In the genomic region with DNA sequence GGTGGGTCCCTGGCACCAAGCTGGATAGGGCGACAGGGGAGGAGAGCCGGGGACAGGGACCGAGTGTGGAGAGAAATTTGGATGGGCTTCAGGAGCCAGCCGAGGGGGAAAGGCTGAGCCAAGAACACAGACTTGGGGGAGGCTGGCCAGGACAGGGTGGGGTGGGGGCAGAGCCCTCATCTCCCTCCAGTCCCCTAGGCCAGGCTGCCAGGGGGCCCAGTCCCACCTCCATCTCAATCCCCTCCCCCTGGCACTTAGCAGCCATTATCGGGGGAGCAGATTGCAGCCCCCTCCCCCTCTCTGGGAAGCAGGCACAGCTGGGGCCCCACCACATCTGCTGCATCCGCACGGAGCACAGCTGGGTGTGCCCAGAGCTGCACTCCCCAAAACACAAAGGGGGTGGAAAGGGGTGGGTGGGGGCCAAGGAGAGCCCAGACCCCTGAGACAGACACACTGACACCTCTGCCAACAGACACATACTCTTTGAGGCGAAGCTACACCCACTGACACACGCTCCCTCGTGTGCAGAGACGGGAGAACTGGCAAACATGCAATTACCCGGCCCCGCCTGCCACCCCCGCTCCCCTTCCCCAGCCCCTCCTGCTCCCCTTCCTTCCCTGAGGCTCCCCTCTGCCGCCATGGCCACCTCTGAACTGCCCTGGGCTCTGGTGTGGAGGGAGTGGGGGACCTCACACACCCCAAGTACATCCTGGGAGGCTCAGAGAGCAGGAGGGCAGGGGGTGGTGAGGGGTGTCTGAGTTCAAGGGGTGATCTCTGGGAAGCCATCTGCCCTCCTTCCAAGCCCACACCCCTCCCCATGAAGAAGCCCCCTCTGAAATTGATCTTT, we compare ENCODE assay signal across 8 cellular contexts. TPM values are rescaled to one million over a fixed set of nuclear protein-coding genes. Genes with fewer than 3 reads are reported as not detected.
A peak's percentile ranks its signal among the peaks of the same experiment; 100 is the strongest.
DNase-seq lines count a peak whose midpoint lies in the region; ATAC-seq and TF ChIP-seq lines count a peak whose summit lies in the region.

No MANE protein-coding gene starts in this region.

- H3K4me3 ChIP-seq in mesenchymal stem cell (ENCODE audit: insufficient read depth in 1 of 2, low read depth in 1 of 2, low read length in 2 of 2): peak overlapping the region in 1 of 2 experiments; percentile 75

- H3K9me3 ChIP-seq in mesenchymal stem cell (ENCODE audit: control insufficient read depth, low read length): no peaks in the 10 kb centered on the region

- H3K4me2 ChIP-seq in mesenchymal stem cell (ENCODE audit: low read length, poor library complexity, severe bottlenecking): no peak overlapping the region

- no peak overlapping the region for H3K23ac ChIP-seq in mesenchymal stem cell (ENCODE audit: low read length in 2 of 2)

- no peak overlapping the region for H4K91ac ChIP-seq in mesenchymal stem cell (ENCODE audit: low read length)

- no peak overlapping the region for H3K27ac ChIP-seq in mesenchymal stem cell (ENCODE audit: low read length, poor library complexity, severe bottlenecking)

- 29% methylated on average over 7 of the region's 15 CpGs for WGBS in mesenchymal stem cell

- H2BK12ac ChIP-seq in mesenchymal stem cell (ENCODE audit: low read length in 2 of 2): no peak overlapping the region

- H2BK120ac ChIP-seq in mesenchymal stem cell (ENCODE audit: low read depth, low read length): no peak overlapping the region

- peak; percentile 13 for ATAC-seq in HG02571 (IDR thresholded peaks at IDR 0.05; ENCODE audit: unreplicated experiment)
- peak; percentile 50 for ATAC-seq in SK-N-SH treated with all-trans-retinoic acid at 6 μM for 48 hours
- no peak for ATAC-seq in HG03571 (IDR thresholded peaks at IDR 0.05; ENCODE audit: unreplicated experiment)
- ATAC-seq in HG03108 (IDR thresholded peaks at IDR 0.05; ENCODE audit: unreplicated experiment): no peak

- peaks cover 39 to 40% of the 10 kb centered on the region in 2 experiments for H3K27me3 ChIP-seq in mesenchymal stem cell (ENCODE audit: control insufficient read depth in 1 of 2, insufficient read depth in 1 of 2, low read length in 2 of 2)

- peaks cover 28 to 39% of the 10 kb centered on the region in 2 experiments for H3K36me3 ChIP-seq in mesenchymal stem cell (ENCODE audit: control insufficient read depth in 1 of 2, insufficient read depth in 2 of 2, low read depth in 1 of 2, low read length in 2 of 2)

- no peak overlapping the region for H3K18ac ChIP-seq in mesenchymal stem cell (ENCODE audit: low read depth in 1 of 2, low read length in 2 of 2)

- H3K9ac ChIP-seq in mesenchymal stem cell (ENCODE audit: low read length): peak overlapping the region; percentile 21

- H3K14ac ChIP-seq in mesenchymal stem cell (ENCODE audit: low read length in 2 of 2): no peak overlapping the region

- no peak overlapping the region for H4K8ac ChIP-seq in mesenchymal stem cell (ENCODE audit: low read length)

- H3K4ac ChIP-seq in mesenchymal stem cell (ENCODE audit: low read depth in 1 of 2, low read length in 2 of 2): no peak overlapping the region

- no peak overlapping the region for H2BK15ac ChIP-seq in mesenchymal stem cell (ENCODE audit: low read depth, poor library complexity, severe bottlenecking)

- H3K4me1 ChIP-seq in mesenchymal stem cell (ENCODE audit: control insufficient read depth, insufficient read depth, low read depth, low read length): peaks cover 35% of the 10 kb centered on the region

- DNase-seq in DMS 273 (lab: John Stamatoyannopoulos, UW; ENCODE audit: unreplicated experiment) (peak; percentile 90), mesenchymal stem cell (no peak), UCSD-AML1 (lab: John Stamatoyannopoulos, UW; ENCODE audit: unreplicated experiment) (no peak)
- DNase-seq in activated T-cell treated with anti-CD3 and anti-CD28 coated beads, Interleukin-2, amount 50 U/mL, for 1 hour: no peak

- peaks cover 1% of the 10 kb centered on the region for H3K79me1 ChIP-seq in mesenchymal stem cell (replicated peaks; ENCODE audit: low read length, poor library complexity, severe bottlenecking)

- no peak overlapping the region for H2AFZ ChIP-seq in mesenchymal stem cell (ENCODE audit: low read depth, low read length)

- H2AK5ac ChIP-seq in mesenchymal stem cell (ENCODE audit: low read length, severe bottlenecking): no peak overlapping the region

- no peak overlapping the region for H2BK5ac ChIP-seq in mesenchymal stem cell (ENCODE audit: low read depth, low read length, poor library complexity, severe bottlenecking)

TF ChIP-seq in SK-N-SH treated with all-trans-retinoic acid at 6 μM for 48 hours, 23 proteins besides CTCF, POLR2A, EP300 and RAD21:
- no peak for TF ChIP-seq ZNF70 (CRISPR knock-in tag; IDR thresholded peaks at IDR 0.05)

RNA-seq across cellular contexts. Expression of a gene that starts 5.1 kb away (rescaled TPM):
- polyA plus RNA-seq in mesenchymal stem cell (2013, experiment 1 of 2): not detected
- polyA plus RNA-seq in mesenchymal stem cell (2013, experiment 2 of 2): not detected

RNA-seq across cellular contexts. Expression of a gene that starts 10.5 kb away (rescaled TPM):
- 41.8 TPM for polyA plus RNA-seq in mesenchymal stem cell (2013, experiment 1 of 2)
- polyA plus RNA-seq in mesenchymal stem cell (2013, experiment 2 of 2): 41.6 TPM

RNA-seq across cellular contexts. Expression of a gene that starts 34.5 kb away (rescaled TPM):
- 134 TPM for polyA plus RNA-seq in mesenchymal stem cell (2013, experiment 1 of 2)
- 133 TPM for polyA plus RNA-seq in mesenchymal stem cell (2013, experiment 2 of 2)

RNA-seq across cellular contexts. Expression of a gene that starts 34.7 kb away (rescaled TPM):
- polyA plus RNA-seq in mesenchymal stem cell (2013, experiment 1 of 2): 1.5 TPM
- 1.3 TPM for polyA plus RNA-seq in mesenchymal stem cell (2013, experiment 2 of 2)

Comparison
In these comparisons a context has a peak if more than half of its experiments do, and no peak if none do; other contexts are left out.
1. ATAC-seq: peak in HG02571 (single experiment) and SK-N-SH treated with all-trans-retinoic acid at 6 μM for 48 hours (single experiment); none in HG03571 (single experiment) and HG03108 (single experiment).